Comparison of ENCODE assay signal across 8 cellular contexts in genomic region chr13:98476538-98476966, GRCh38.
DNase-seq lines count a peak whose midpoint lies in the region; ATAC-seq, FAIRE-seq and TF ChIP-seq lines count a peak whose summit lies in the region.

No MANE protein-coding gene starts in this region.

- FAIRE-seq in GM12891 (lab: Jason Lieb, UNC) = peak; percentile 100

- intact Hi-C loops in sciatic nerve (cut with DNase I) = no loop called here

- H3K4me3 ChIP-seq in fibroblast of the aortic adventitia (ENCODE audit: low read depth, low read length) (no peak overlapping the region), HAP-1 (no peak overlapping the region)

- no peaks in the 10 kb centered on the region for H3K27me3 ChIP-seq in HAP-1 (ENCODE audit: low read depth)

- DNase-seq in GM12891 (ENCODE audit: insufficient read length, low spot score) (peak; percentile 89), NOMO-1 (lab: John Stamatoyannopoulos, UW; ENCODE audit: unreplicated experiment in 2 of 2) (peak; percentile 83 to 88), activated T-cell treated with anti-CD3 and anti-CD28 coated beads for 1 hour (ENCODE audit: low read depth) (peak; percentile 70), fibroblast of the aortic adventitia (ENCODE audit: low read depth) (peak; percentile 76), sciatic nerve (ENCODE audit: low spot score) (peak; percentile 64), HAP-1 (ENCODE audit: low spot score in 2 of 2) (no peak), DMS 273 (lab: John Stamatoyannopoulos, UW; ENCODE audit: unreplicated experiment) (no peak)

- TF ChIP-seq CTCF in fibroblast of the aortic adventitia (IDR thresholded peaks at IDR 0.05; ENCODE audit: insufficient read depth, low read length) = no peak

- ATAC-seq in HG02642 (IDR thresholded peaks at IDR 0.05; ENCODE audit: poor library complexity, unreplicated experiment) = peak; percentile 96
- ATAC-seq in sciatic nerve = peak; percentile 62

- H3K4me1 ChIP-seq in HAP-1 = peaks cover 5% of the 10 kb centered on the region; the same call in 1 of the 2 replicates

- H3K9me3 ChIP-seq in HAP-1 = no peaks in the 10 kb centered on the region

- TF ChIP-seq POLR2A in GM12891 (IDR thresholded peaks at IDR 0.05; ENCODE audit: low read depth, low read length) = peak; percentile 73

- peaks cover 25% of the 10 kb centered on the region for H3K36me3 ChIP-seq in HAP-1 (replicated peaks)

- in situ Hi-C loops in HAP-1 (cut with MboI; ENCODE audit: low sequenced_read_pairs) = no loop called here

TF ChIP-seq in GM12891, 5 proteins besides CTCF, POLR2A, EP300 and RAD21:
- 0 out of 2 replicates have a peak, but pooled peaks have one; percentile 41 for TF ChIP-seq TAF1 (IDR thresholded peaks at IDR 0.05; ENCODE audit: low read depth, low read length)
- TF ChIP-seq POU2F2 (IDR thresholded peaks at IDR 0.05; ENCODE audit: low read depth, low read length) = peak; percentile 93
- peak; percentile 31 for TF ChIP-seq PAX5 (IDR thresholded peaks at IDR 0.05; ENCODE audit: insufficient read depth, low read length, severe bottlenecking)
- no peak; the same call in none of the 2 replicates for TF ChIP-seq POLR2AphosphoS5 (IDR thresholded peaks at IDR 0.05; ENCODE audit: low read depth, low read length)
- TF ChIP-seq SPI1 (IDR thresholded peaks at IDR 0.05; ENCODE audit: low read depth, low read length) = peak; percentile 42

Comparison
In these comparisons a context has a peak if more than half of its experiments do, and no peak if none do; other contexts are left out.
1. DNase-seq: peak in GM12891 (single experiment), NOMO-1 (2 of 2), activated T-cell treated with anti-CD3 and anti-CD28 coated beads for 1 hour (single experiment), fibroblast of the aortic adventitia (single experiment) and sciatic nerve (single experiment); none in HAP-1 (0 of 2) and DMS 273 (single experiment).